In genomic region chr7:152865011-152865410, GRCh38 we compare ENCODE assay signal across 19 cellular contexts.
DNase-seq lines count a peak whose midpoint lies in the region; TF ChIP-seq lines count a peak whose summit lies in the region.
"Had no signal": no experiment of that assay in that cellular context is flagged by ENCODE, and none has a peak within 500 bp of the region (broad histone marks: within the 10 kb centered on the region; RNA-seq: fewer than 3 reads in every experiment).

No MANE protein-coding gene starts in this region.

- TF ChIP-seq CTCF in neural crest cell (conservative IDR thresholded peaks at IDR 0.05) (no peak), vagina (IDR thresholded peaks at IDR 0.05) (no peak), esophagus squamous epithelium (IDR thresholded peaks at IDR 0.05) (no peak)

- intact Hi-C loops in vagina (cut with DNase I) (no loop called here), esophagus squamous epithelium (cut with DNase I) (no loop called here)

- TF ChIP-seq POLR2A in vagina (IDR thresholded peaks at IDR 0.05) (no peak), esophagus squamous epithelium (IDR thresholded peaks at IDR 0.05) (no peak)

- H3K36me3 ChIP-seq in vagina (no peaks in the 10 kb centered on the region), esophagus squamous epithelium (no peaks in the 10 kb centered on the region)

- H3K27me3 Mint-ChIP-seq in neural crest cell (ENCODE audit: low read depth), result no peaks in the 10 kb centered on the region
- H3K27me3 Mint-ChIP-seq: B cell; CD4-positive, CD25-positive, alpha-beta regulatory T cell had no signal

- H3K9me3 Mint-ChIP-seq in neural crest cell, result no peaks in the 10 kb centered on the region
- H3K9me3 Mint-ChIP-seq: CD4-positive, CD25-positive, alpha-beta regulatory T cell; CD8-positive, alpha-beta T cell; H9 had no signal

- no peaks in the 10 kb centered on the region for H3K9me3 ChIP-seq in vagina
- no peaks in the 10 kb centered on the region for H3K9me3 ChIP-seq in esophagus squamous epithelium
- H3K9me3 ChIP-seq: BLaER1, Caco-2 had no signal

- H3K4me1 Mint-ChIP-seq in neural crest cell, result no peaks in the 10 kb centered on the region
- H3K4me1 Mint-ChIP-seq: B cell, H9 had no signal

- H3K4me3 ChIP-seq in vagina (no peak overlapping the region), esophagus squamous epithelium (no peak overlapping the region)
- H3K4me3 ChIP-seq: BLaER1 had no signal

- no peak overlapping the region for H3K4me3 Mint-ChIP-seq in neural crest cell
- H3K4me3 Mint-ChIP-seq: B cell; CD4-positive, CD25-positive, alpha-beta regulatory T cell; CD8-positive, alpha-beta T cell; H9 had no signal

- H3K27me3 ChIP-seq in vagina, result no peaks in the 10 kb centered on the region
- H3K27me3 ChIP-seq in esophagus squamous epithelium, result no peaks in the 10 kb centered on the region
- H3K27me3 ChIP-seq: BLaER1 had no signal

- WGBS in esophagus squamous epithelium, 2 donors, result 77 to 84% methylated on average over 7 to 8 of the region's 8 CpGs

- H3K36me3 Mint-ChIP-seq in neural crest cell (ENCODE audit: low read depth), result peaks cover 3% of the 10 kb centered on the region

- H3K27ac ChIP-seq in vagina (no peak overlapping the region), esophagus squamous epithelium (no peak overlapping the region)
- H3K27ac ChIP-seq: 22Rv1, BLaER1, C4-2B had no signal

- H3K4me1 ChIP-seq in vagina, result no peaks in the 10 kb centered on the region
- H3K4me1 ChIP-seq in esophagus squamous epithelium, result no peaks in the 10 kb centered on the region
- H3K4me1 ChIP-seq: BLaER1, Caco-2 had no signal

- H3K27ac Mint-ChIP-seq in neural crest cell (ENCODE audit: unreplicated experiment), result peak overlapping the region; percentile 62
- H3K27ac Mint-ChIP-seq: B cell; CD4-positive, CD25-positive, alpha-beta regulatory T cell; CD8-positive, alpha-beta T cell; H9 had no signal

- DNase-seq in activated CD8-positive, alpha-beta memory T cell treated with anti-CD3 and anti-CD28 coated beads, Interleukin-2, amount 50 U/mL, for 48 hours, result peak; percentile 20
- DNase-seq in activated CD8-positive, alpha-beta memory T cell treated with anti-CD3 and anti-CD28 coated beads, Interleukin-2, amount 50 U/mL, for 4 hours, result no peak
- peak; percentile 2 for DNase-seq in H4 (ENCODE audit: low spot score)
- DNase-seq in neural crest cell (ENCODE audit: low read depth, low spot score), result no peak
- peak; percentile 55 to 70 for DNase-seq in vagina (ENCODE audit: extremely low spot score in 2 of 2)
- DNase-seq in esophagus squamous epithelium (lab: John Stamatoyannopoulos, UW), result no peak
- DNase-seq in D341Med (ENCODE audit: low spot score), result no peak
- DNase-seq: CD4-positive, CD25-positive, alpha-beta regulatory T cell; DMS53; DMS79 treated with DMSO at 0.1 percent for 48 hours; GF-D8; GOT3; H9 had no signal

Comparison
In these comparisons a context has a peak if more than half of its experiments do, and no peak if none do; other contexts are left out.
1. DNase-seq: peak in activated CD8-positive, alpha-beta memory T cell treated with anti-CD3 and anti-CD28 coated beads, Interleukin-2, amount 50 U/mL, for 48 hours (single experiment), H4 (single experiment) and vagina (2 of 2); none in activated CD8-positive, alpha-beta memory T cell treated with anti-CD3 and anti-CD28 coated beads, Interleukin-2, amount 50 U/mL, for 4 hours (single experiment), neural crest cell (single experiment), esophagus squamous epithelium (single experiment) and D341Med (single experiment).